Comparison of ENCODE assay signal across 17 cellular contexts in genomic region chr10:132921086-132921485, GRCh38. TPM values are rescaled to one million over a fixed set of nuclear protein-coding genes. Genes with fewer than 3 reads are reported as not detected.
DNase-seq lines count a peak whose midpoint lies in the region; ATAC-seq, FAIRE-seq and TF ChIP-seq lines count a peak whose summit lies in the region.
"Had no signal": no experiment of that assay in that cellular context is flagged by ENCODE, and none has a peak within 500 bp of the region (broad histone marks: within the 10 kb centered on the region; RNA-seq: fewer than 3 reads in every experiment).

No MANE protein-coding gene starts in this region.

- ATAC-seq in Right ventricle myocardium inferior: no peak
- ATAC-seq in right lobe of liver: no peak
- ATAC-seq in HepG2: no peak
- no peak for ATAC-seq in HG02759 (IDR thresholded peaks at IDR 0.05; ENCODE audit: unreplicated experiment)

- H3K4me3 ChIP-seq in right atrium auricular region (no peak overlapping the region), right lobe of liver (no peak overlapping the region), HepG2 (replicated peaks in 1 of 3; ENCODE audit: insufficient read depth in 1 of 3, low read depth in 2 of 3, low read length in 3 of 3) (no peak overlapping the region)
- H3K4me3 ChIP-seq: BLaER1 had no signal

- H3K79me2 ChIP-seq in HepG2 (ENCODE audit: insufficient read depth, low read length): no peaks in the 10 kb centered on the region

- intact Hi-C loops in Right ventricle myocardium inferior (cut with DNase I): no loop called here
- intact Hi-C loops in right lobe of liver (cut with DNase I): no loop called here
- intact Hi-C loops in HepG2 (cut with micrococcal nuclease; ENCODE audit: unreplicated experiment): no loop called here
- intact Hi-C loops in posterior vena cava (cut with DNase I): no loop called here

- in situ Hi-C loops in HepG2 (cut with HindIII; ENCODE audit: extremely low pct_ligation_motif_present, low pct_unique_long_range_greater_than_20kb): no loop called here

- WGBS in right lobe of liver (ENCODE audit: insufficient coverage, low coverage, low lambda C conversion rate, missing lambda C conversion rate): no CpG with 5 or more reads among the region's 18 CpGs
- 63% methylated on average over 8 of the region's 18 CpGs for WGBS in HepG2 (ENCODE audit: low lambda C conversion rate)

- no peak overlapping the region for H3K9ac ChIP-seq in HepG2 (ENCODE audit: insufficient read depth, low read depth, low read length)
- H3K9ac ChIP-seq: BLaER1 had no signal

- H3K27me3 ChIP-seq in right atrium auricular region: no peaks in the 10 kb centered on the region
- H3K27me3 ChIP-seq in right lobe of liver: no peaks in the 10 kb centered on the region
- peaks cover 6 to 28% of the 10 kb centered on the region in 2 experiments; a peak in 4 of 5 replicates for H3K27me3 ChIP-seq in HepG2 (ENCODE audit: control insufficient read depth in 1 of 2, insufficient read depth in 2 of 2, low read length in 2 of 2)

- H2AFZ ChIP-seq in HepG2 (ENCODE audit: low read length): no peak overlapping the region

- no peak for FAIRE-seq in HepG2 (lab: Jason Lieb, UNC)

- TF ChIP-seq POLR2A in right lobe of liver (IDR thresholded peaks at IDR 0.05): no peak
- TF ChIP-seq POLR2A in HepG2 (IDR thresholded peaks at IDR 0.05; ENCODE audit: insufficient read depth in 1 of 2, low read depth in 2 of 2, low read length in 2 of 2): no peak

- CTCF ChIA-PET in HepG2 (lab: Yijun Ruan, JAX; ENCODE audit: low intra/inter-chr PET ratio, low total read pairs): no interaction called here

- no peak overlapping the region for H3K4me2 ChIP-seq in HepG2 (ENCODE audit: low read depth, low read length)
- H3K4me2 ChIP-seq: BLaER1 had no signal

- H3K36me3 ChIP-seq in right atrium auricular region (no peaks in the 10 kb centered on the region), right lobe of liver (no peaks in the 10 kb centered on the region), HepG2 (replicated peaks in 1 of 2; ENCODE audit: control insufficient read depth in 1 of 2, insufficient read depth in 2 of 2, low read length in 2 of 2) (no peaks in the 10 kb centered on the region)
- H3K36me3 ChIP-seq: BLaER1 had no signal

- no peaks in the 10 kb centered on the region for H4K20me1 ChIP-seq in HepG2 (ENCODE audit: insufficient read depth, low read length)

- no peak for TF ChIP-seq CTCF in right atrium auricular region (IDR thresholded peaks at IDR 0.05)
- no peak for TF ChIP-seq CTCF in right lobe of liver (IDR thresholded peaks at IDR 0.05)
- TF ChIP-seq CTCF in HepG2 (CRISPR knock-in tag; IDR thresholded peaks at IDR 0.05): no peak

- DNase-seq in Right ventricle myocardium inferior (ENCODE audit: missing footprints) (peak; percentile 55), right atrium auricular region (ENCODE audit: low spot score) (no peak), right lobe of liver (peak in 2 of 3 donors; percentile 17 to 44), HepG2 (ENCODE audit: low spot score) (no peak), posterior vena cava (ENCODE audit: low spot score) (peak; percentile 79), COR-L47 (lab: John Stamatoyannopoulos, UW) (no peak)
- DNase-seq: 8988T; Calu3; CD4-positive, alpha-beta memory T cell; DMS79 treated with DMSO at 0.1 percent for 48 hours; GF-D8; GOT3; H9 had no signal

- H3K27ac ChIP-seq in right atrium auricular region (no peak overlapping the region), right lobe of liver (no peak overlapping the region), HepG2 (ENCODE audit: extremely low read length, insufficient read depth, low read length) (no peak overlapping the region)
- H3K27ac ChIP-seq: BLaER1 had no signal

- no TSS peak for BruUV-seq in HepG2 (replicated peaks; lab: Mats Ljungman, UMichigan)

- no peak for TF ChIP-seq EP300 in HepG2 (IDR thresholded peaks at IDR 0.05; ENCODE audit: low read depth in 2 of 2, low read length in 2 of 2)
- no peak for TF ChIP-seq EP300 in HepG2 (CRISPR knock-in tag; IDR thresholded peaks at IDR 0.05; ENCODE audit: borderline replicate concordance)

- POLR2A ChIA-PET in HepG2 (lab: Yijun Ruan, JAX): no interaction called here

- H3K4me1 ChIP-seq in right atrium auricular region: no peaks in the 10 kb centered on the region
- no peaks in the 10 kb centered on the region for H3K4me1 ChIP-seq in right lobe of liver
- H3K4me1 ChIP-seq in HepG2 (ENCODE audit: insufficient read depth, low read length): no peaks in the 10 kb centered on the region

- no peak for TF ChIP-seq RAD21 in HepG2 (CRISPR knock-in tag; IDR thresholded peaks at IDR 0.05)

- H3K9me3 ChIP-seq in right atrium auricular region: no peaks in the 10 kb centered on the region
- no peaks in the 10 kb centered on the region for H3K9me3 ChIP-seq in right lobe of liver
- no peaks in the 10 kb centered on the region for H3K9me3 ChIP-seq in HepG2 (ENCODE audit: low read length)
- H3K9me3 ChIP-seq: BLaER1 had no signal

TF ChIP-seq in HepG2, 621 proteins besides CTCF, POLR2A, EP300 and RAD21 (continues in another document):
- TF ChIP-seq CERS6 (CRISPR knock-in tag; IDR thresholded peaks at IDR 0.05): no peak
- no peak for TF ChIP-seq ZFX (CRISPR knock-in tag; IDR thresholded peaks at IDR 0.05; ENCODE audit: low read depth)
- TF ChIP-seq ZNF382 (CRISPR knock-in tag; IDR thresholded peaks at IDR 0.05; ENCODE audit: borderline replicate concordance): no peak
- TF ChIP-seq, protein P1, sequence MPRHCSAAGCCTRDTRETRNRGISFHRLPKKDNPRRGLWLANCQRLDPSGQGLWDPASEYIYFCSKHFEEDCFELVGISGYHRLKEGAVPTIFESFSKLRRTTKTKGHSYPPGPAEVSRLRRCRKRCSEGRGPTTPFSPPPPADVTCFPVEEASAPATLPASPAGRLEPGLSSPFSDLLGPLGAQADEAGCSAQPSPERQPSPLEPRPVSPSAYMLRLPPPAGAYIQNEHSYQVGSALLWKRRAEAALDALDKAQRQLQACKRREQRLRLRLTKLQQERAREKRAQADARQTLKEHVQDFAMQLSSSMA (CRISPR knock-in tag; IDR thresholded peaks at IDR 0.05): no peak
- TF ChIP-seq, protein P2, sequence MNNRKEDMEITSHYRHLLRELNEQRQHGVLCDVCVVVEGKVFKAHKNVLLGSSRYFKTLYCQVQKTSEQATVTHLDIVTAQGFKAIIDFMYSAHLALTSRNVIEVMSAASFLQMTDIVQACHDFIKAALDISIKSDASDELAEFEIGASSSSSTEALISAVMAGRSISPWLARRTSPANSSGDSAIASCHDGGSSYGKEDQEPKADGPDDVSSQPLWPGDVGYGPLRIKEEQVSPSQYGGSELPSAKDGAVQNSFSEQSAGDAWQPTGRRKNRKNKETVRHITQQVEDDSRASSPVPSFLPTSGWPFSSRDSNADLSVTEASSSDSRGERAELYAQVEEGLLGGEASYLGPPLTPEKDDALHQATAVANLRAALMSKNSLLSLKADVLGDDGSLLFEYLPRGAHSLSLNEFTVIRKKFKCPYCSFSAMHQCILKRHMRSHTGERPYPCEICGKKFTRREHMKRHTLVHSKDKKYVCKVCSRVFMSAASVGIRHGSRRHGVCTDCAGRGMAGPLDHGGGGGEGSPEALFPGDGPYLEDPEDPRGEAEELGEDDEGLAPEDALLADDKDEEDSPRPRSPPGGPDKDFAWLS (CRISPR knock-in tag; IDR thresholded peaks at IDR 0.05; ENCODE audit: borderline replicate concordance): no peak
- no peak for TF ChIP-seq ZBTB26 (CRISPR knock-in tag; IDR thresholded peaks at IDR 0.05; ENCODE audit: borderline replicate concordance)

RNA-seq across cellular contexts. Expression of gene CFAP46, which starts 21.3 kb away (rescaled TPM):
- total RNA-seq in Right ventricle myocardium inferior (0.57 TPM), right atrium auricular region (1 to 10 TPM in 1 of 2 donors, under 1 TPM in 1; 0.35 to 1.5 TPM), right lobe of liver (under 1 TPM; 0.16 to 0.67 (median 0.32) TPM), HepG2 (2016; rRNA removed; fragmentation: Illumina TruSeq; extraction: Trizol) (0.74 and 0.84 TPM in 2 replicates), posterior vena cava (under 1 TPM; 0.14 to 0.81 TPM)
- not detected in 2 replicates for total RNA-seq in HepG2 (2016; cell fraction: cytosol; rRNA removed; fragmentation: Illumina TruSeq; extraction: Trizol; ENCODE audit: low read depth)
- 0.87 and 1.1 TPM in 2 replicates for total RNA-seq in HepG2 (2016; cell fraction: insoluble cytoplasmic fraction; rRNA removed; fragmentation: Illumina TruSeq; extraction: Trizol)
- total RNA-seq in HepG2 (2016; cell fraction: membrane; rRNA removed; fragmentation: Illumina TruSeq; extraction: Trizol): 0.21 and 0.34 TPM in 2 replicates
- total RNA-seq in HepG2 (2016; cell fraction: nucleus; rRNA removed; fragmentation: Illumina TruSeq; extraction: Trizol): 0.53 and 1.3 TPM in 2 replicates
- polyA plus RNA-seq in HepG2 (2011; rRNA removed): 0.10 and 0.24 TPM in 2 replicates
- polyA plus RNA-seq in HepG2 (2011; cell fraction: cytosol; rRNA removed): 0.13 and 0.19 TPM in 2 replicates
- polyA plus RNA-seq in HepG2 (2011; cell fraction: nucleus; rRNA removed): 0.05 and 0.27 TPM in 2 replicates
- polyA plus RNA-seq in HepG2 (2012): 0.12 and 0.16 TPM in 2 replicates
- 0.18 and 0.26 TPM in 2 replicates for polyA plus RNA-seq in HepG2 (2016; cell fraction: cytosol; fragmentation: Illumina TruSeq; extraction: Trizol; ENCODE audit: low read depth)
- polyA plus RNA-seq in HepG2 (2016; cell fraction: insoluble cytoplasmic fraction; fragmentation: Illumina TruSeq; extraction: Trizol; ENCODE audit: low read depth): 0.86 and 1.2 TPM in 2 replicates
- 0.33 and 0.34 TPM in 2 replicates for polyA plus RNA-seq in HepG2 (2016; cell fraction: membrane; fragmentation: Illumina TruSeq; extraction: Trizol; ENCODE audit: low read depth)
- 0.60 and 0.65 TPM in 2 replicates for polyA plus RNA-seq in HepG2 (2016; cell fraction: nucleus; fragmentation: Illumina TruSeq; extraction: Trizol; ENCODE audit: insufficient read depth, low read depth)
- 0.06 TPM in 1 of 2 replicates, not detected in the other for polyA minus RNA-seq in HepG2 (2011; rRNA and poly(A)+ RNA removed; ENCODE audit: low replicate concordance)
- not detected in 2 replicates for polyA minus RNA-seq in HepG2 (2011; cell fraction: cytosol; rRNA and poly(A)+ RNA removed)
- polyA minus RNA-seq in HepG2 (2011; cell fraction: nucleus; rRNA and poly(A)+ RNA removed): 0.26 TPM in 1 of 2 replicates, not detected in the other
- total RNA-seq: Calu3; CD4-positive, alpha-beta memory T cell; HT-29 had no signal
- polyA plus RNA-seq: CD14-positive monocyte; CD4-positive, alpha-beta memory T cell had no signal

Comparison
In these comparisons a context has a peak if more than half of its experiments do, and no peak if none do; other contexts are left out.
1. DNase-seq: peak in Right ventricle myocardium inferior (single experiment), right lobe of liver (2 of 3) and posterior vena cava (single experiment); none in right atrium auricular region (single experiment), HepG2 (single experiment) and COR-L47 (single experiment).